In genomic region chr2:152638590-152638989, GRCh38 we compare ENCODE assay signal across 6 cellular contexts.
"Had no signal": no experiment of that assay in that cellular context is flagged by ENCODE, and none has a peak within 500 bp of the region (broad histone marks: within the 10 kb centered on the region; RNA-seq: fewer than 3 reads in every experiment).

No MANE protein-coding gene starts in this region.

- H3K27ac ChIP-seq: HL-60 had no signal

- H3K9me3 Mint-ChIP-seq: IgD-negative memory B cell had no signal

- H3K36me3 Mint-ChIP-seq: IgD-negative memory B cell had no signal

- DNase-seq: IMR-90, KBM-7 had no signal

- H3K4me3 Mint-ChIP-seq: IgD-negative memory B cell had no signal

- FAIRE-seq: HTR-8/SVneo, K562 had no signal

- H3K27me3 Mint-ChIP-seq: IgD-negative memory B cell had no signal

- H3K4me3 ChIP-seq: K562 had no signal
